ENCODE assay signal across 17 cellular contexts in genomic region chr12:47281667-47282171, GRCh38.
DNase-seq lines count a peak whose midpoint lies in the region; ATAC-seq and TF ChIP-seq lines count a peak whose summit lies in the region.
"Had no signal": no experiment of that assay in that cellular context is flagged by ENCODE, and none has a peak within 500 bp of the region (broad histone marks: within the 10 kb centered on the region; RNA-seq: fewer than 3 reads in every experiment).

No MANE protein-coding gene starts in this region.

- H3K36me3 Mint-ChIP-seq in activated CD4-positive, alpha-beta T cell treated with anti-CD3 and anti-CD28 coated beads for 36 hours (ENCODE audit: low read depth) = peaks cover 13% of the 10 kb centered on the region
- H3K36me3 Mint-ChIP-seq in activated CD4-positive, alpha-beta T cell treated with anti-CD3 and anti-CD28 coated beads, Interleukin-2, amount 10 ng/mL, durations not matched to agents 7 days and 5 days (ENCODE audit: low read depth) = peaks cover 18% of the 10 kb centered on the region
- H3K36me3 Mint-ChIP-seq: IgD-negative memory B cell had no signal

- intact Hi-C loops in activated CD4-positive, alpha-beta T cell treated with anti-CD3 and anti-CD28 coated beads for 36 hours (cut with DNase I, micrococcal nuclease) = loop anchor here in 1 of 2 experiments (1.0 kb wide), 1 partner anchor 138 kb away; no protein-coding TSS in a partner anchor
- intact Hi-C loops in uterus (cut with DNase I; ENCODE audit: low total_unique reads) = no loop called here

- H3K4me1 ChIP-seq in uterus = peaks cover 0 to 2% of the 10 kb centered on the region in 2 donors

- no peak for TF ChIP-seq POLR2A in uterus (IDR thresholded peaks at IDR 0.05)

- POLR2A ChIA-PET in activated CD4-positive, alpha-beta T cell treated with anti-CD3 and anti-CD28 coated beads for 36 hours (lab: Charles Lee) = interaction anchor here (0.7 to 1.5 kb wide), 5 partner anchors 25 to 138 kb away, joined by 3 to 9 read pairs (median 3); no protein-coding TSS in a partner anchor
- POLR2A ChIA-PET in activated CD4-positive, alpha-beta T cell treated with anti-CD3 and anti-CD28 coated beads, Interleukin-2, amount 10 ng/mL, durations not matched to agents 7 days and 5 days (lab: Charles Lee) = no interaction called here

- DNase-seq in activated CD4-positive, alpha-beta T cell treated with anti-CD3 and anti-CD28 coated beads for 36 hours = peak; percentile 72
- DNase-seq in activated CD4-positive, alpha-beta T cell treated with anti-CD3 and anti-CD28 coated beads, Interleukin-2, amount 10 ng/mL, durations not matched to agents 7 days and 5 days = no peak
- DNase-seq in activated T-cell treated with anti-CD3 and anti-CD28 coated beads, Interleukin-2, amount 50 U/mL, for 48 hours = peak; percentile 50 to 58
- peak; percentile 72 for DNase-seq in fibroblast of pulmonary artery (ENCODE audit: low read depth)
- DNase-seq in stimulated activated CD4-positive, alpha-beta T cell treated with anti-CD3 and anti-CD28 coated beads, Interleukin-4, amount 100 ng/mL, for 1 hour = peak; percentile 24
- no peak for DNase-seq in uterus
- no peak for DNase-seq in SIG-M5 treated with dmso at 0.1 percent for 504 hours (lab: John Stamatoyannopoulos, UW; ENCODE audit: unreplicated experiment)
- DNase-seq: colonic mucosa, DMS53, HCEC 1CT, left colon, NCI-H2029, T-helper 17 cell had no signal

- no peak overlapping the region for H3K4me3 Mint-ChIP-seq in activated CD4-positive, alpha-beta T cell treated with anti-CD3 and anti-CD28 coated beads for 36 hours
- no peak overlapping the region for H3K4me3 Mint-ChIP-seq in activated CD4-positive, alpha-beta T cell treated with anti-CD3 and anti-CD28 coated beads, Interleukin-2, amount 10 ng/mL, durations not matched to agents 7 days and 5 days
- H3K4me3 Mint-ChIP-seq: IgD-negative memory B cell, neural crest cell, T-helper 17 cell had no signal

- no peaks in the 10 kb centered on the region for H3K27me3 ChIP-seq in uterus
- H3K27me3 ChIP-seq: colonic mucosa, foreskin keratinocyte had no signal

- no peak for TF ChIP-seq CTCF in fibroblast of pulmonary artery (IDR thresholded peaks at IDR 0.05; ENCODE audit: low read length, missing control alignments)
- no peak for TF ChIP-seq CTCF in uterus (IDR thresholded peaks at IDR 0.05)

- H3K4me1 Mint-ChIP-seq in activated CD4-positive, alpha-beta T cell treated with anti-CD3 and anti-CD28 coated beads for 36 hours = peaks cover 64% of the 10 kb centered on the region
- peaks cover 49% of the 10 kb centered on the region for H3K4me1 Mint-ChIP-seq in activated CD4-positive, alpha-beta T cell treated with anti-CD3 and anti-CD28 coated beads, Interleukin-2, amount 10 ng/mL, durations not matched to agents 7 days and 5 days

- no peaks in the 10 kb centered on the region for H3K36me3 ChIP-seq in uterus
- H3K36me3 ChIP-seq: colonic mucosa had no signal

- H3K27ac ChIP-seq in uterus = no peak overlapping the region
- H3K27ac ChIP-seq: colonic mucosa, foreskin keratinocyte had no signal

- H3K9me3 ChIP-seq in uterus = no peaks in the 10 kb centered on the region
- H3K9me3 ChIP-seq: colonic mucosa had no signal

- H3K4me3 ChIP-seq in fibroblast of pulmonary artery (replicated peaks; ENCODE audit: low read depth, low read length) (no peak overlapping the region), uterus (no peak overlapping the region)
- H3K4me3 ChIP-seq: colonic mucosa had no signal

- no peaks in the 10 kb centered on the region for H3K27me3 Mint-ChIP-seq in activated CD4-positive, alpha-beta T cell treated with anti-CD3 and anti-CD28 coated beads for 36 hours
- H3K27me3 Mint-ChIP-seq in activated CD4-positive, alpha-beta T cell treated with anti-CD3 and anti-CD28 coated beads, Interleukin-2, amount 10 ng/mL, durations not matched to agents 7 days and 5 days = no peaks in the 10 kb centered on the region
- H3K27me3 Mint-ChIP-seq: IgD-negative memory B cell, T-helper 17 cell had no signal

- peak; percentile 74 for ATAC-seq in activated CD4-positive, alpha-beta T cell treated with anti-CD3 and anti-CD28 coated beads for 36 hours
- ATAC-seq in HG02610 (IDR thresholded peaks at IDR 0.05; ENCODE audit: unreplicated experiment) = no peak
- ATAC-seq: foreskin keratinocyte, left colon, T-helper 17 cell had no signal

- peak overlapping the region; percentile 85 for H3K27ac Mint-ChIP-seq in activated CD4-positive, alpha-beta T cell treated with anti-CD3 and anti-CD28 coated beads for 36 hours
- H3K27ac Mint-ChIP-seq in activated CD4-positive, alpha-beta T cell treated with anti-CD3 and anti-CD28 coated beads, Interleukin-2, amount 10 ng/mL, durations not matched to agents 7 days and 5 days = no peak overlapping the region
- H3K27ac Mint-ChIP-seq: IgD-negative memory B cell, T-helper 17 cell had no signal

- CTCF ChIA-PET in activated CD4-positive, alpha-beta T cell treated with anti-CD3 and anti-CD28 coated beads for 36 hours (lab: Charles Lee) = interaction anchor here (0.6 to 2.1 kb wide), 9 partner anchors 14 to 405 kb away, joined by 3 to 8 read pairs (median 4); no protein-coding TSS in a partner anchor
- CTCF ChIA-PET in activated CD4-positive, alpha-beta T cell treated with anti-CD3 and anti-CD28 coated beads, Interleukin-2, amount 10 ng/mL, durations not matched to agents 7 days and 5 days (lab: Charles Lee) = interaction anchor here (0.6 to 3.5 kb wide), 5 partner anchors 9 to 1382 kb away, joined by 4 to 10 read pairs (median 5); no protein-coding TSS in a partner anchor

- H3K9me3 Mint-ChIP-seq in activated CD4-positive, alpha-beta T cell treated with anti-CD3 and anti-CD28 coated beads for 36 hours (ENCODE audit: low read depth) = no peaks in the 10 kb centered on the region
- peaks cover 13% of the 10 kb centered on the region for H3K9me3 Mint-ChIP-seq in activated CD4-positive, alpha-beta T cell treated with anti-CD3 and anti-CD28 coated beads, Interleukin-2, amount 10 ng/mL, durations not matched to agents 7 days and 5 days
- H3K9me3 Mint-ChIP-seq: IgD-negative memory B cell, neural crest cell had no signal

Comparison
In these comparisons a context has a peak if more than half of its experiments do, and no peak if none do; other contexts are left out.
1. DNase-seq: peak in activated CD4-positive, alpha-beta T cell treated with anti-CD3 and anti-CD28 coated beads for 36 hours (single experiment), activated T-cell treated with anti-CD3 and anti-CD28 coated beads, Interleukin-2, amount 50 U/mL, for 48 hours (2 of 2), fibroblast of pulmonary artery (single experiment) and stimulated activated CD4-positive, alpha-beta T cell treated with anti-CD3 and anti-CD28 coated beads, Interleukin-4, amount 100 ng/mL, for 1 hour (single experiment); none in activated CD4-positive, alpha-beta T cell treated with anti-CD3 and anti-CD28 coated beads, Interleukin-2, amount 10 ng/mL, durations not matched to agents 7 days and 5 days (single experiment), uterus (0 of 2) and SIG-M5 treated with dmso at 0.1 percent for 504 hours (single experiment).